In genomic region chr17:36851230-36851629, GRCh38 we compare ENCODE assay signal across 19 cellular contexts.
DNase-seq lines count a peak whose midpoint lies in the region; ATAC-seq and TF ChIP-seq lines count a peak whose summit lies in the region.
"Had no signal": no experiment of that assay in that cellular context is flagged by ENCODE, and none has a peak within 500 bp of the region (broad histone marks: within the 10 kb centered on the region; RNA-seq: fewer than 3 reads in every experiment).

No MANE protein-coding gene starts in this region.

- 0 out of 2 replicates have a peak, but pooled peaks cover 3% of the 10 kb centered on the region for H3K27me3 ChIP-seq in ACC112 (ENCODE audit: insufficient read depth, low read length)

- H3K36me3 ChIP-seq in ACC112 (ENCODE audit: insufficient read depth, low read length), result no peaks in the 10 kb centered on the region
- H3K36me3 ChIP-seq: neutrophil, sigmoid colon, tibial nerve, WERI-Rb-1 had no signal

- H2AFZ ChIP-seq in ACC112 (ENCODE audit: low read length, unreplicated experiment), result peak overlapping the region; percentile 2

- no peaks in the 10 kb centered on the region for H3K79me2 ChIP-seq in ACC112 (ENCODE audit: control insufficient read depth, insufficient read depth, low read length, unreplicated experiment)

- H3K27me3 Mint-ChIP-seq in stimulated activated naive B cell treated with anti-CD40 and anti-IgM and Interleukin-4, amounts not matched to agents 10 μg/mL and 1 μg/mL and 100 μg/mL, for 72 hours, result peaks cover 12 to 18% of the 10 kb centered on the region in 2 donors

- DNase-seq in HCEC 1CT (peak; percentile 66), RPMI7951 (ENCODE audit: low read depth) (peak; percentile 46), fibroblast of mammary gland (ENCODE audit: low read depth) (peak; percentile 21), NCI-H1417 treated with DMSO at 0.1 percent for 48 hours (lab: John Stamatoyannopoulos, UW) (no peak), occipital lobe (lab: John Stamatoyannopoulos, UW) (no peak)
- no peak for DNase-seq in stimulated activated CD4-positive, alpha-beta T cell treated with anti-CD3 and anti-CD28 coated beads, Interleukin-2, amount 100 ng/mL, for 24 hours
- no peak for DNase-seq in stimulated activated naive B cell treated with anti-CD40 and anti-IgM and Interleukin-4, amounts not matched to agents 10 μg/mL and 1 μg/mL and 100 μg/mL, for 72 hours
- DNase-seq: AML-193; DMS153; H9; NCI-H1105 treated with DMSO at 0.1 percent for 48 hours; NCI-H2227 treated with DMSO at 0.1 percent for 48 hours; sigmoid colon; stimulated activated CD4-positive, alpha-beta T cell treated with anti-CD3 and anti-CD28 coated beads, Interleukin-4, amount 100 ng/mL, for 1 hour; WERI-Rb-1 had no signal

- no peaks in the 10 kb centered on the region for H3K36me3 Mint-ChIP-seq in stimulated activated naive B cell treated with anti-CD40 and anti-IgM and Interleukin-4, amounts not matched to agents 10 μg/mL and 1 μg/mL and 100 μg/mL, for 72 hours
- H3K36me3 Mint-ChIP-seq: IgD-negative memory B cell had no signal

- no peak overlapping the region for H3K4me3 ChIP-seq in ACC112 (ENCODE audit: low read depth, low read length)
- no peak overlapping the region for H3K4me3 ChIP-seq in fibroblast of mammary gland (ENCODE audit: control insufficient read depth, low read depth, low read length)
- H3K4me3 ChIP-seq: sigmoid colon, tibial nerve had no signal

- peaks cover 25% of the 10 kb centered on the region for H3K4me1 ChIP-seq in ACC112 (ENCODE audit: control insufficient read depth, insufficient read depth, low read length, unreplicated experiment)
- H3K4me1 ChIP-seq: sigmoid colon, tibial nerve had no signal

- no peak overlapping the region for H3K27ac Mint-ChIP-seq in stimulated activated naive B cell treated with anti-CD40 and anti-IgM and Interleukin-4, amounts not matched to agents 10 μg/mL and 1 μg/mL and 100 μg/mL, for 72 hours
- H3K27ac Mint-ChIP-seq: IgD-negative memory B cell had no signal

- H3K4me3 Mint-ChIP-seq in stimulated activated naive B cell treated with anti-CD40 and anti-IgM and Interleukin-4, amounts not matched to agents 10 μg/mL and 1 μg/mL and 100 μg/mL, for 72 hours, result no peak overlapping the region
- H3K4me3 Mint-ChIP-seq: H9, IgD-negative memory B cell had no signal

- no peak for ATAC-seq in stimulated activated naive B cell treated with anti-CD40 and anti-IgM and Interleukin-4, amounts not matched to agents 10 μg/mL and 1 μg/mL and 100 μg/mL, for 72 hours (replicated peaks)

- H3K27ac ChIP-seq in ACC112 (ENCODE audit: low read depth, low read length), result 0 out of 2 replicates have a peak overlapping the region, but pooled peaks have one; percentile 31
- H3K27ac ChIP-seq: neutrophil, sigmoid colon, tibial nerve, WERI-Rb-1 had no signal

- no peaks in the 10 kb centered on the region for H3K9me3 Mint-ChIP-seq in stimulated activated naive B cell treated with anti-CD40 and anti-IgM and Interleukin-4, amounts not matched to agents 10 μg/mL and 1 μg/mL and 100 μg/mL, for 72 hours
- H3K9me3 Mint-ChIP-seq: H9, IgD-negative memory B cell had no signal

- H3K4me1 Mint-ChIP-seq in stimulated activated naive B cell treated with anti-CD40 and anti-IgM and Interleukin-4, amounts not matched to agents 10 μg/mL and 1 μg/mL and 100 μg/mL, for 72 hours, result peaks cover 0 to 3% of the 10 kb centered on the region in 2 donors
- H3K4me1 Mint-ChIP-seq: IgD-negative memory B cell had no signal

- TF ChIP-seq CTCF in fibroblast of mammary gland (conservative IDR thresholded peaks at IDR 0.05; ENCODE audit: control insufficient read depth, insufficient read depth, low read depth, low read length), result no peak

Comparison
In these comparisons a context has a peak if more than half of its experiments do, and no peak if none do; other contexts are left out.
1. DNase-seq: peak in HCEC 1CT (single experiment), RPMI7951 (single experiment) and fibroblast of mammary gland (single experiment); none in stimulated activated CD4-positive, alpha-beta T cell treated with anti-CD3 and anti-CD28 coated beads, Interleukin-2, amount 100 ng/mL, for 24 hours (0 of 2), NCI-H1417 treated with DMSO at 0.1 percent for 48 hours (single experiment), stimulated activated naive B cell treated with anti-CD40 and anti-IgM and Interleukin-4, amounts not matched to agents 10 μg/mL and 1 μg/mL and 100 μg/mL, for 72 hours (single experiment) and occipital lobe (single experiment).